Comparison of ENCODE assay signal across 26 cellular contexts in the genomic region with DNA sequence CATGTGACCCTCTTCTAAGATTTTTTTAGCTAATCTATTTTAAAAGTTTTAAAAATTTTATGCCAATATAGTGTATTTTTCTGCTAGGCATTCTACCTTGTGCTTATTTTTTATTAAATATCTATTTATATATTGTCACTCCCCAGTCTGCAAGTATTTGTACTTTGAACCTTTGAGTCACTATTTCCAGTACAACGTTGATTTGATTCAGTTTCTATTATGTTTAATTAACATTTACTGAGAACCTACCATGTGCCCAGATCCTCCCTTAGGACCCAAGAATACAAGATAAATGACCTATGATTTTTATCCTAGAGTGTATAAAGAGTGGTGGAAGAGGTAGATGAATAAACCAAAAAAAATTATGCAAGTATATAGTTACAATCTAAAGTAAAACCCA.
"Had no signal": no experiment of that assay in that cellular context is flagged by ENCODE, and none has a peak within 500 bp of the region (broad histone marks: within the 10 kb centered on the region; RNA-seq: fewer than 3 reads in every experiment).

No MANE protein-coding gene starts in this region.

- H3K4me1 ChIP-seq: colonic mucosa, esophagus muscularis mucosa, esophagus squamous epithelium, foreskin keratinocyte, gastroesophageal sphincter had no signal

- H3K27ac ChIP-seq: colonic mucosa, coronary artery, dorsolateral prefrontal cortex, epithelial cell of prostate, esophagus muscularis mucosa, esophagus squamous epithelium, foreskin keratinocyte, gastrocnemius medialis, gastroesophageal sphincter, heart left ventricle had no signal

- H3K27me3 ChIP-seq: colonic mucosa, dorsolateral prefrontal cortex, esophagus muscularis mucosa, esophagus squamous epithelium, foreskin keratinocyte, gastrocnemius medialis, gastroesophageal sphincter, heart left ventricle had no signal

- H3K36me3 ChIP-seq: colonic mucosa, esophagus muscularis mucosa, esophagus squamous epithelium, gastrocnemius medialis, gastroesophageal sphincter, heart left ventricle had no signal

- FAIRE-seq: colon, endometrium, endothelial cell of umbilical vein had no signal

- H3K4me3 ChIP-seq: colonic mucosa, coronary artery, dorsolateral prefrontal cortex, esophagus muscularis mucosa, esophagus squamous epithelium, gastrocnemius medialis, gastroesophageal sphincter, heart left ventricle had no signal

- H3K9me3 ChIP-seq: colonic mucosa, esophagus squamous epithelium, gastrocnemius medialis, gastroesophageal sphincter had no signal

- ATAC-seq: effector memory CD8-positive, alpha-beta T cell; esophagus mucosa; foreskin keratinocyte; gastrocnemius medialis; gastroesophageal sphincter; heart left ventricle had no signal

- DNase-seq: colonic mucosa; cortex of kidney; dermis blood vessel endothelial cell; dorsolateral prefrontal cortex; effector CD4-positive, alpha-beta T cell; effector CD8-positive, alpha-beta T cell; effector memory CD4-positive, alpha-beta T cell; effector memory CD8-positive, alpha-beta T cell; endodermal cell; erythroblast; esophagus squamous epithelium; foreskin fibroblast; foreskin keratinocyte; foreskin melanocyte; gastrocnemius medialis; glutamatergic neuron; head of caudate nucleus; heart left ventricle had no signal
